ENCODE assay signal across 1 cellular context in the genomic region with DNA sequence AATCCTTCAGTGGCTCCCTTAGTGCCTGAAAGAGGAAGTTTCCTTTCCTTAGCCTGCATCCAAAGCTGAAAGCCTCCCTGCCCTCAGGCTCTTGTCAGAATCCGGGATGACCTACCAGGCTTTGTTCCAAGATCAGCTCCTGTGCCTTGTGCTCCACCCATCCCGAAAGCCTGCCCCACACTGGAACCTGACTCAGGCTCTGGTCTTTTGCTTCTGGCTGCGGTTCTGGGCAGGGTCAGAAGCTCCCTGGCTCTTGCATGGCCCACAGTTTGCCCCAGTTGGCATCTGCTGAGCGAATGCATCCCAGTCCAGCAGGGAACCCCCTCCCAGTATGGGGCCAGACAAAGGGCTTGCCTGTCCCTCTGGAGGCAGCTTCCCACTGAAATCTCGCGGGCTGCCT.
TF ChIP-seq lines count a peak whose summit lies in the region.

No MANE protein-coding gene starts in this region.

TF ChIP-seq in H1, 55 proteins besides CTCF, POLR2A, EP300 and RAD21:
- no peak for TF ChIP-seq TAF1 (IDR thresholded peaks at IDR 0.05; ENCODE audit: low read depth, low read length)
